20 cellular contexts compared by ENCODE assay signal in the genomic region with DNA sequence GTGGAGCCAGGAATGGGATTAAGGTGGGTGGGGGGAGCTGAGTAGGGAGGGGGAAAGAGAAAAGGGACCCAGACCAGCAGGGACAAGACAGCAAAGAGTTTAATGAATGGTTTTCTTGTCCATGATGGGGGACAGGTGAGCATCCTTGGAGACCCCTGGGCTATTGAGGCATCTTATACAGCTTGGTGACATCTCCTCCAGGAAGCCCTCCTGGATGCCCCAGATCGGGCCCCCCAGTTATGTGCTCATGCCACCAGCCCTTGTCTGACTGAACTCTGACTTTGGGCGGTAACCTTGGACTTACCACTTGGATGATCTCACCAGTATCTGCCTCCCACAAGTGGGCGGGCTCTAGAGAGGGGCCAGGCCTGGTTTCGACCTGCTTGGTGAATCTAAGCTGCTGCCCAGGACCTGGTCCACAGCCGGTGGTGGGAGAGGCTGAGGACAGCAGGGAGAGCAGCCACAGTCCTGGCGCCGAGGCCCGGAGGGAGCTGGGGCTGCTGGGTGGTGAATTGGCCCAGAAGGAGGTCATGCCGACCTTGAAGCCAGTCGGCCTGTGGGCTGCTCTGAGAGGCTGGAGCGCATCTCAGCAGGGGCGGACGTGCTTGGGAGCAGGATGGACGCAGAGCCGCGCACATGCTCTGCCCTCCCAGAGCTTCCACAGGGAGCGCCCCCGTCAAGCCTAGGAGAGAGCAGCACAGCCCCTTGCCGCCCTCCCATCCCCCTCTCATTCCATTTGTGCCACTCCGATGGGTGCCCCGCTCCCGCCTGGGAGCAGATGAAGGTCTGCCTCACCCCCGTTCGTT. TPM values are rescaled to one million over a fixed set of nuclear protein-coding genes. Genes with fewer than 3 reads are reported as not detected.
DNase-seq lines count a peak whose midpoint lies in the region; ATAC-seq and TF ChIP-seq lines count a peak whose summit lies in the region.
"Had no signal": no experiment of that assay in that cellular context is flagged by ENCODE, and none has a peak within 500 bp of the region (broad histone marks: within the 10 kb centered on the region; RNA-seq: fewer than 3 reads in every experiment).

No MANE protein-coding gene starts in this region.

- H3K4me3 Mint-ChIP-seq in activated T-helper 1 cell treated with anti-CD3 and anti-CD28 coated beads, Interleukin-12 subunit alpha, Interleukin-12 subunit beta, Interleukin-2, Interleukin-4 antibody, amounts not matched to agents 30 ng/mL and 10 ng/mL and 1 ng/mL, durations not matched to agents 14 hours and 24 hours and 36 hours, result no peak overlapping the region
- no peak overlapping the region for H3K4me3 Mint-ChIP-seq in CD14-positive monocyte
- H3K4me3 Mint-ChIP-seq: IgD-negative memory B cell, nephron had no signal

- no peaks in the 10 kb centered on the region for H3K36me3 ChIP-seq in RWPE2 (ENCODE audit: low read depth)
- H3K36me3 ChIP-seq: thoracic aorta had no signal

- no peaks in the 10 kb centered on the region for H3K9me3 Mint-ChIP-seq in activated T-helper 1 cell treated with anti-CD3 and anti-CD28 coated beads, Interleukin-12 subunit alpha, Interleukin-12 subunit beta, Interleukin-2, Interleukin-4 antibody, amounts not matched to agents 30 ng/mL and 10 ng/mL and 1 ng/mL, durations not matched to agents 14 hours and 24 hours and 36 hours
- no peaks in the 10 kb centered on the region for H3K9me3 Mint-ChIP-seq in CD14-positive monocyte
- H3K9me3 Mint-ChIP-seq: IgD-negative memory B cell, nephron had no signal

- H3K27ac ChIP-seq in RWPE2 (ENCODE audit: poor library complexity, severe bottlenecking), result no peak overlapping the region
- H3K27ac ChIP-seq: C4-2B, thoracic aorta had no signal

- intact Hi-C loops in left colon (cut with DNase I, micrococcal nuclease), result no loop called here
- intact Hi-C loops in activated T-helper 1 cell treated with anti-CD3 and anti-CD28 coated beads, Interleukin-12 subunit alpha, Interleukin-12 subunit beta, Interleukin-2, Interleukin-4 antibody, amounts not matched to agents 30 ng/mL and 10 ng/mL and 1 ng/mL, durations not matched to agents 14 hours and 24 hours and 36 hours (cut with micrococcal nuclease), result no loop called here
- intact Hi-C loops in CD14-positive monocyte (cut with micrococcal nuclease), result no loop called here

- ATAC-seq in RWPE2 (ENCODE audit: low read depth) (peak; percentile 33; the same call in 1 of the 3 replicates), left colon (peak; percentile 54), HG03135 (IDR thresholded peaks at IDR 0.05; ENCODE audit: unreplicated experiment) (no peak), HG03521 (IDR thresholded peaks at IDR 0.05; ENCODE audit: unreplicated experiment) (no peak)
- ATAC-seq: right cardiac atrium had no signal

- H3K27me3 Mint-ChIP-seq in activated T-helper 1 cell treated with anti-CD3 and anti-CD28 coated beads, Interleukin-12 subunit alpha, Interleukin-12 subunit beta, Interleukin-2, Interleukin-4 antibody, amounts not matched to agents 30 ng/mL and 10 ng/mL and 1 ng/mL, durations not matched to agents 14 hours and 24 hours and 36 hours (ENCODE audit: insufficient read depth), result peaks cover 6% of the 10 kb centered on the region
- peaks cover 21 to 40% (median 37%) of the 10 kb centered on the region in 3 donors for H3K27me3 Mint-ChIP-seq in CD14-positive monocyte (ENCODE audit: low read depth in 3 of 3)

- no peaks in the 10 kb centered on the region for H3K9me3 ChIP-seq in RWPE2 (ENCODE audit: severe bottlenecking)
- H3K9me3 ChIP-seq: thoracic aorta had no signal

- DNase-seq in AG20443 (ENCODE audit: low spot score) (peak; percentile 48), Daoy (ENCODE audit: low read depth) (peak; percentile 73), RWPE2 (ENCODE audit: low spot score) (no peak), left colon (no peak), CD14-positive monocyte (ENCODE audit: low spot score) (no peak)
- DNase-seq in activated T-helper 1 cell treated with anti-CD3 and anti-CD28 coated beads, Interleukin-12 subunit alpha, Interleukin-12 subunit beta, Interleukin-2, Interleukin-4 antibody, amounts not matched to agents 30 ng/mL and 10 ng/mL and 1 ng/mL, durations not matched to agents 14 hours and 24 hours and 36 hours (ENCODE audit: low spot score), result no peak
- DNase-seq: activated effector memory CD4-positive, alpha-beta T cell treated with anti-CD3 and anti-CD28 coated beads, Interleukin-2, amount 50 U/mL, for 16 hours; aorta; foreskin melanocyte; NCI-H1105; stimulated activated CD4-positive, alpha-beta T cell treated with anti-CD3 and anti-CD28 coated beads, Interleukin-1b, Interleukin-23, amount 100 ng/mL, for 48 hours had no signal

- H3K27me3 ChIP-seq in RWPE2 (ENCODE audit: insufficient read depth, poor library complexity, severe bottlenecking), result peaks cover 8% of the 10 kb centered on the region

- H3K4me3 ChIP-seq in RWPE2 (ENCODE audit: severe bottlenecking), result no peak overlapping the region
- H3K4me3 ChIP-seq: thoracic aorta had no signal

- no peaks in the 10 kb centered on the region for H3K36me3 Mint-ChIP-seq in activated T-helper 1 cell treated with anti-CD3 and anti-CD28 coated beads, Interleukin-12 subunit alpha, Interleukin-12 subunit beta, Interleukin-2, Interleukin-4 antibody, amounts not matched to agents 30 ng/mL and 10 ng/mL and 1 ng/mL, durations not matched to agents 14 hours and 24 hours and 36 hours (ENCODE audit: low read depth)
- H3K36me3 Mint-ChIP-seq in CD14-positive monocyte, result no peaks in the 10 kb centered on the region
- H3K36me3 Mint-ChIP-seq: IgD-negative memory B cell had no signal

- H3K27ac Mint-ChIP-seq in activated T-helper 1 cell treated with anti-CD3 and anti-CD28 coated beads, Interleukin-12 subunit alpha, Interleukin-12 subunit beta, Interleukin-2, Interleukin-4 antibody, amounts not matched to agents 30 ng/mL and 10 ng/mL and 1 ng/mL, durations not matched to agents 14 hours and 24 hours and 36 hours, result no peak overlapping the region
- H3K27ac Mint-ChIP-seq in CD14-positive monocyte, result no peak overlapping the region
- H3K27ac Mint-ChIP-seq: IgD-negative memory B cell, nephron had no signal

- no peaks in the 10 kb centered on the region for H3K4me1 Mint-ChIP-seq in activated T-helper 1 cell treated with anti-CD3 and anti-CD28 coated beads, Interleukin-12 subunit alpha, Interleukin-12 subunit beta, Interleukin-2, Interleukin-4 antibody, amounts not matched to agents 30 ng/mL and 10 ng/mL and 1 ng/mL, durations not matched to agents 14 hours and 24 hours and 36 hours (ENCODE audit: low read depth)
- peaks cover 3% of the 10 kb centered on the region for H3K4me1 Mint-ChIP-seq in CD14-positive monocyte
- H3K4me1 Mint-ChIP-seq: IgD-negative memory B cell had no signal

- H3K4me1 ChIP-seq in RWPE2 (ENCODE audit: insufficient read depth, poor library complexity, severe bottlenecking), result no peaks in the 10 kb centered on the region

- TF ChIP-seq CTCF in RWPE2 (IDR thresholded peaks at IDR 0.05; ENCODE audit: poor library complexity, severe bottlenecking) (no peak), CD14-positive monocyte (IDR thresholded peaks at IDR 0.05) (no peak)

RNA-seq across cellular contexts. Expression of gene UNC5A, which starts 36.2 kb away (rescaled TPM):
- total RNA-seq in Daoy (2014; rRNA removed; shearing (Covaris generic)), result 0.06 TPM in 2 replicates
- not detected for total RNA-seq in left colon
- not detected in 2 replicates for total RNA-seq in activated T-helper 1 cell treated with anti-CD3 and anti-CD28 coated beads, Interleukin-12 subunit alpha, Interleukin-12 subunit beta, Interleukin-2, Interleukin-4 antibody, amounts not matched to agents 30 ng/mL and 10 ng/mL and 1 ng/mL, durations not matched to agents 14 hours and 24 hours and 36 hours
- under 1 TPM; 0.03 to 0.07 TPM for polyA plus RNA-seq in CD14-positive monocyte
- total RNA-seq: aorta, thoracic aorta had no signal
- polyA plus RNA-seq: aorta, IgD-negative memory B cell had no signal

RNA-seq across cellular contexts. Expression of gene HK3, which starts 52.6 kb away (rescaled TPM):
- not detected in 2 replicates for total RNA-seq in Daoy (2014; rRNA removed; shearing (Covaris generic))
- total RNA-seq in left colon, result 1 to 10 TPM; 1.3 to 4.4 TPM
- total RNA-seq in activated T-helper 1 cell treated with anti-CD3 and anti-CD28 coated beads, Interleukin-12 subunit alpha, Interleukin-12 subunit beta, Interleukin-2, Interleukin-4 antibody, amounts not matched to agents 30 ng/mL and 10 ng/mL and 1 ng/mL, durations not matched to agents 14 hours and 24 hours and 36 hours, result 0.44 and 0.51 TPM in 2 replicates
- polyA plus RNA-seq in CD14-positive monocyte, result 100 to 1,000 TPM; 174 to 204 TPM
- total RNA-seq: chondrocyte, lung microvascular endothelial cell had no signal
- polyA plus RNA-seq: IgD-negative memory B cell had no signal

Comparison
In these comparisons a context has a peak if more than half of its experiments do, and no peak if none do; other contexts are left out.
1. DNase-seq: peak in AG20443 (single experiment) and Daoy (single experiment); none in RWPE2 (single experiment), left colon (0 of 2), activated T-helper 1 cell treated with anti-CD3 and anti-CD28 coated beads, Interleukin-12 subunit alpha, Interleukin-12 subunit beta, Interleukin-2, Interleukin-4 antibody, amounts not matched to agents 30 ng/mL and 10 ng/mL and 1 ng/mL, durations not matched to agents 14 hours and 24 hours and 36 hours (single experiment) and CD14-positive monocyte (single experiment).
2. ATAC-seq: peak in RWPE2 (single experiment) and left colon (single experiment); none in HG03135 (single experiment) and HG03521 (single experiment).